1 cellular context compared by ENCODE assay signal in genomic region chr7:4744391-4745264, GRCh38.
TF ChIP-seq lines count a peak whose summit lies in the region.

No MANE protein-coding gene starts in this region.

TF ChIP-seq in GM12878, 131 proteins besides CTCF, POLR2A, EP300 and RAD21 (continued from another document):
- TF ChIP-seq PBX3 (IDR thresholded peaks at IDR 0.05; ENCODE audit: insufficient replicate concordance, low read depth, low read length) (no peak), TCF3 (IDR thresholded peaks at IDR 0.05; ENCODE audit: borderline replicate concordance, insufficient read depth, low read depth, low read length) (0 out of 2 replicates have a peak, but pooled peaks have one; percentile 46), IKZF1 (conservative IDR thresholded peaks at IDR 0.05) (peak; percentile 82), MTA3 (IDR thresholded peaks at IDR 0.05; ENCODE audit: borderline replicate concordance, low read length) (no peak), NFIC (IDR thresholded peaks at IDR 0.05; ENCODE audit: low read depth, low read length) (0 out of 2 replicates have a peak, but pooled peaks have one; percentile 27), GATAD2B (conservative IDR thresholded peaks at IDR 0.05; ENCODE audit: low read depth) (peak; percentile 45; the same call in 1 of the 2 replicates), RUNX3 (IDR thresholded peaks at IDR 0.05; ENCODE audit: low read length) (peak; percentile 81), ZZZ3 (IDR thresholded peaks at IDR 0.05; ENCODE audit: control insufficient read depth, insufficient read length, low read depth) (no peak), EZH2 (IDR thresholded peaks at IDR 0.05; ENCODE audit: borderline replicate concordance, control insufficient read depth, low read depth, low read length) (no peak), CHD2 (IDR thresholded peaks at IDR 0.05; ENCODE audit: borderline replicate concordance, low read depth, low read length) (0 out of 2 replicates have a peak, but pooled peaks have one; percentile 36), MYC (IDR thresholded peaks at IDR 0.05; ENCODE audit: insufficient read depth, insufficient read length, insufficient replicate concordance, low read length, severe bottlenecking) (no peak), SRF (IDR thresholded peaks at IDR 0.05; ENCODE audit: low read depth in 2 of 2, low read length in 2 of 2) (peak; percentile 89 to 96), PAX5 (IDR thresholded peaks at IDR 0.05; ENCODE audit: borderline replicate concordance, low read depth, low read length) (0 out of 2 replicates have a peak, but pooled peaks have one; percentile 2), SREBF1 (IDR thresholded peaks at IDR 0.05; ENCODE audit: low read length) (0 out of 2 replicates have a peak, but pooled peaks have one; percentile 41), SP1 (IDR thresholded peaks at IDR 0.05; ENCODE audit: low read depth, low read length) (peak; percentile 21), KLF5 (IDR thresholded peaks at IDR 0.05; ENCODE audit: partially characterized antibody) (no peak), NBN (IDR thresholded peaks at IDR 0.05) (peak; percentile 69; the same call in 1 of the 2 replicates)
TF ChIP-seq in GM12878: peak in this region for 23.
